26 cellular contexts compared by ENCODE assay signal in genomic region chr1:115237507-115237906, GRCh38.
A peak's percentile ranks its signal among the peaks of the same experiment; 100 is the strongest.
DNase-seq lines count a peak whose midpoint lies in the region; ATAC-seq and TF ChIP-seq lines count a peak whose summit lies in the region.
"Had no signal": no experiment of that assay in that cellular context is flagged by ENCODE, and none has a peak within 500 bp of the region (broad histone marks: within the 10 kb centered on the region; RNA-seq: fewer than 3 reads in every experiment).

No MANE protein-coding gene starts in this region.

- H4K20me1 ChIP-seq in IMR-90 (ENCODE audit: insufficient read depth, low read length): no peaks in the 10 kb centered on the region
- no peaks in the 10 kb centered on the region for H4K20me1 ChIP-seq in hepatocyte (ENCODE audit: insufficient read depth, poor library complexity, severe bottlenecking)

- dilution Hi-C loops in IMR-90 (cut with HindIII; ENCODE audit: low sequenced_read_pairs, unreplicated experiment): no loop called here

- no peak for TF ChIP-seq POLR2A in IMR-90 (IDR thresholded peaks at IDR 0.05; ENCODE audit: low read depth, low read length)

- H2BK20ac ChIP-seq in IMR-90 (ENCODE audit: low read depth, low read length): peak overlapping the region; percentile 59

- no peak overlapping the region for H2AK5ac ChIP-seq in IMR-90 (ENCODE audit: low read depth, low read length)

- H3K4ac ChIP-seq in IMR-90 (ENCODE audit: low read depth, low read length): 0 out of 2 replicates have a peak overlapping the region, but pooled peaks have one; percentile 53

- peak overlapping the region; percentile 28 for H4K91ac ChIP-seq in IMR-90 (ENCODE audit: insufficient read depth, low read depth, low read length)

- H3K9me1 ChIP-seq in IMR-90 (ENCODE audit: insufficient read depth, low read length): peaks cover 2% of the 10 kb centered on the region; the same call in 1 of the 2 replicates

- no peaks in the 10 kb centered on the region for H3K4me1 Mint-ChIP-seq in activated CD8-positive, alpha-beta T cell treated with anti-CD3 and anti-CD28 coated beads, Interleukin-2, amount 10 ng/mL, durations not matched to agents 7 days and 5 days (ENCODE audit: low read depth)
- H3K4me1 Mint-ChIP-seq: activated naive CD8-positive, alpha-beta T cell treated with anti-CD3 and anti-CD28 coated beads, Interleukin-2, amount 50 U/mL, for 24 hours; brain; CD14-positive monocyte had no signal

- H3K23ac ChIP-seq in IMR-90 (ENCODE audit: low read depth, low read length): 0 out of 2 replicates have a peak overlapping the region, but pooled peaks have one; percentile 36

- no peak for TF ChIP-seq RAD21 in IMR-90 (IDR thresholded peaks at IDR 0.05; ENCODE audit: low read length)

- H3K79me1 ChIP-seq in IMR-90 (ENCODE audit: low read depth in 1 of 2, low read length in 2 of 2): no peaks in the 10 kb centered on the region

- 0 out of 2 replicates have a peak, but pooled peaks cover 2% of the 10 kb centered on the region for H3K9me3 ChIP-seq in IMR-90 (ENCODE audit: control insufficient read depth, insufficient read depth, low read length)
- H3K9me3 ChIP-seq in hepatocyte (ENCODE audit: low read depth): no peaks in the 10 kb centered on the region
- H3K9me3 ChIP-seq: sigmoid colon, SJCRH30, stomach, tibial nerve had no signal

- intact Hi-C loops in IMR-90 (cut with micrococcal nuclease): loop anchor here (5.0 kb wide), 2 partner anchors 45 to 95 kb away; no protein-coding TSS in a partner anchor

- BruUV-seq in IMR-90 (replicated peaks; lab: Mats Ljungman, UMichigan): no TSS peak

- in situ Hi-C loops in IMR-90 (cut with MboI; ENCODE audit: low sequenced_read_pairs) (no loop called here), astrocyte of the spinal cord (cut with HindIII; ENCODE audit: low sequenced_read_pairs) (no loop called here)

- H3K27me3 Mint-ChIP-seq in activated CD8-positive, alpha-beta T cell treated with anti-CD3 and anti-CD28 coated beads, Interleukin-2, amount 10 ng/mL, durations not matched to agents 7 days and 5 days (ENCODE audit: low read depth): peaks cover 2% of the 10 kb centered on the region

- H3K4me2 ChIP-seq in IMR-90 (ENCODE audit: low read depth, low read length) (no peak overlapping the region), hepatocyte (no peak overlapping the region)

- H3K27ac Mint-ChIP-seq in activated CD8-positive, alpha-beta T cell treated with anti-CD3 and anti-CD28 coated beads, Interleukin-2, amount 10 ng/mL, durations not matched to agents 7 days and 5 days: no peak overlapping the region
- H3K27ac Mint-ChIP-seq: activated naive CD8-positive, alpha-beta T cell treated with anti-CD3 and anti-CD28 coated beads, Interleukin-2, amount 50 U/mL, for 24 hours; brain; CD14-positive monocyte had no signal

- ATAC-seq in IMR-90 (ENCODE audit: low read depth) (no peak), HG03469 (IDR thresholded peaks at IDR 0.05; ENCODE audit: unreplicated experiment) (no peak), GM21528 (IDR thresholded peaks at IDR 0.05; ENCODE audit: low FRiP score, unreplicated experiment) (no peak), GM19397 (IDR thresholded peaks at IDR 0.05; ENCODE audit: unreplicated experiment) (no peak)
- no peak for ATAC-seq in activated CD8-positive, alpha-beta T cell treated with anti-CD3 and anti-CD28 coated beads, Interleukin-2, amount 10 ng/mL, durations not matched to agents 7 days and 5 days
- ATAC-seq: activated naive CD8-positive, alpha-beta T cell treated with anti-CD3 and anti-CD28 coated beads, Interleukin-2, amount 50 U/mL, for 24 hours; esophagus mucosa; Panc1 had no signal

- 0 out of 3 replicates have a peak overlapping the region, but pooled peaks have one; percentile 28 for H2BK15ac ChIP-seq in IMR-90 (ENCODE audit: low read depth, low read length)

- CTCF ChIA-PET in IMR-90 (lab: Yijun Ruan, JAX): no interaction called here
- CTCF ChIA-PET in activated CD8-positive, alpha-beta T cell treated with anti-CD3 and anti-CD28 coated beads, Interleukin-2, amount 10 ng/mL, durations not matched to agents 7 days and 5 days (lab: Charles Lee): no interaction called here

- H3K36me3 ChIP-seq in IMR-90 (ENCODE audit: control insufficient read depth, insufficient read depth, low read length) (no peaks in the 10 kb centered on the region), hepatocyte (replicated peaks; ENCODE audit: insufficient read depth, low read depth) (no peaks in the 10 kb centered on the region)
- H3K36me3 ChIP-seq: sigmoid colon, SJCRH30, stomach, tibial nerve had no signal

- H4K8ac ChIP-seq in IMR-90 (ENCODE audit: low read depth in 2 of 2, low read length in 2 of 2): 0 out of 4 replicates have a peak overlapping the region, but pooled peaks have one; percentile 44 to 56

- no peak overlapping the region for H2AK9ac ChIP-seq in IMR-90 (replicated peaks; ENCODE audit: low read depth, low read length, poor library complexity)

- H3K4me1 ChIP-seq in IMR-90 (ENCODE audit: control insufficient read depth, insufficient read depth, low read length) (peaks cover 6% of the 10 kb centered on the region), hepatocyte (ENCODE audit: insufficient read depth) (peaks cover 4% of the 10 kb centered on the region)
- H3K4me1 ChIP-seq: SJCRH30, tibial nerve had no signal

- H2AFZ ChIP-seq in IMR-90 (replicated peaks; ENCODE audit: low read length, poor library complexity) (peak overlapping the region; percentile 43), hepatocyte (no peak overlapping the region)

- no peak overlapping the region for H3K9ac ChIP-seq in IMR-90 (ENCODE audit: low read depth, low read length)

- H3K36me3 Mint-ChIP-seq in activated CD8-positive, alpha-beta T cell treated with anti-CD3 and anti-CD28 coated beads, Interleukin-2, amount 10 ng/mL, durations not matched to agents 7 days and 5 days (ENCODE audit: low read depth): no peaks in the 10 kb centered on the region
- H3K36me3 Mint-ChIP-seq: brain, CD14-positive monocyte had no signal

- no peaks in the 10 kb centered on the region for H3K79me2 ChIP-seq in hepatocyte

- no peaks in the 10 kb centered on the region for H3K9me3 Mint-ChIP-seq in activated CD8-positive, alpha-beta T cell treated with anti-CD3 and anti-CD28 coated beads, Interleukin-2, amount 10 ng/mL, durations not matched to agents 7 days and 5 days (ENCODE audit: insufficient read depth)
- H3K9me3 Mint-ChIP-seq: activated naive CD8-positive, alpha-beta T cell treated with anti-CD3 and anti-CD28 coated beads, Interleukin-2, amount 50 U/mL, for 24 hours; brain had no signal

- H3K14ac ChIP-seq in IMR-90 (replicated peaks; ENCODE audit: low read depth, low read length): no peak overlapping the region

- no peaks in the 10 kb centered on the region for H3K9me2 ChIP-seq in hepatocyte (replicated peaks; ENCODE audit: insufficient read depth)

- DNase-seq in EL (peak; percentile 71), IMR-90 (peak; percentile 69), astrocyte of the spinal cord (ENCODE audit: low read depth, low spot score) (peak; percentile 32), hepatocyte (ENCODE audit: low spot score) (no peak)
- DNase-seq in activated CD8-positive, alpha-beta T cell treated with anti-CD3 and anti-CD28 coated beads, Interleukin-2, amount 10 ng/mL, durations not matched to agents 7 days and 5 days: no peak
- DNase-seq: activated CD4-positive, alpha-beta T cell treated with anti-CD3 and anti-CD28 coated beads for 1 hour; activated gamma-delta T cell; activated naive CD8-positive, alpha-beta T cell treated with anti-CD3 and anti-CD28 coated beads, Interleukin-2, amount 50 U/mL, for 24 hours; activated T-cell treated with anti-CD3 and anti-CD28 coated beads, Interleukin-2, amount 50 U/mL, for 1 hour; effector CD8-positive, alpha-beta T cell; kidney glomerular epithelial cell; NCI-H1436; NCI-H510A treated with DMSO at 0.1 percent for 48 hours; NK-92 treated with Interleukin-12 subunit alpha and Interleukin-12 subunit beta, amount 100 ng/mL, for 24 hours; sigmoid colon; stomach had no signal

- H3K56ac ChIP-seq in IMR-90 (ENCODE audit: extremely low read depth, insufficient read depth, low read length): no peak overlapping the region

- TF ChIP-seq CTCF in IMR-90 (conservative IDR thresholded peaks at IDR 0.05; ENCODE audit: low read depth, low read length): no peak
- TF ChIP-seq CTCF in astrocyte of the spinal cord (IDR thresholded peaks at IDR 0.05; ENCODE audit: low read depth, low read length): no peak
- TF ChIP-seq CTCF in hepatocyte (IDR thresholded peaks at IDR 0.05; ENCODE audit: poor library complexity): no peak

- H3K27me3 ChIP-seq in IMR-90 (ENCODE audit: control insufficient read depth, insufficient read depth, low read length) (no peaks in the 10 kb centered on the region), hepatocyte (no peaks in the 10 kb centered on the region)
- H3K27me3 ChIP-seq: sigmoid colon, SJCRH30, stomach, tibial nerve had no signal

- H3K4me3 ChIP-seq in IMR-90 (ENCODE audit: insufficient read depth, low read depth, low read length): no peak overlapping the region
- no peak overlapping the region for H3K4me3 ChIP-seq in astrocyte of the spinal cord (ENCODE audit: low read depth, low read length)
- no peak overlapping the region for H3K4me3 ChIP-seq in hepatocyte
- H3K4me3 ChIP-seq: sigmoid colon, SJCRH30, stomach, tibial nerve had no signal

- no peak overlapping the region; the same call in 1 of the 2 replicates for H3K27ac ChIP-seq in IMR-90 (ENCODE audit: insufficient read depth, low read length)
- H3K27ac ChIP-seq in hepatocyte: peak overlapping the region; percentile 18
- H3K27ac ChIP-seq: HL-60, sigmoid colon, SJCRH30, stomach, tibial nerve had no signal

- 87% methylated on average over 4 of the region's 5 CpGs; no CpG with 5 or more reads in 1 of the 2 experiments for WGBS in IMR-90 (ENCODE audit: extremely low coverage in 2 of 2, insufficient read length in 1 of 2), 2 experiments
- 75% methylated on average over 5 of the region's 5 CpGs for WGBS in hepatocyte (ENCODE audit: low lambda C conversion rate, missing lambda C conversion rate)

- H3K18ac ChIP-seq in IMR-90 (ENCODE audit: low read depth, low read length): peak overlapping the region; percentile 61; the same call in 1 of the 2 replicates

- no peak overlapping the region for H3K4me3 Mint-ChIP-seq in activated CD8-positive, alpha-beta T cell treated with anti-CD3 and anti-CD28 coated beads, Interleukin-2, amount 10 ng/mL, durations not matched to agents 7 days and 5 days
- H3K4me3 Mint-ChIP-seq: activated naive CD8-positive, alpha-beta T cell treated with anti-CD3 and anti-CD28 coated beads, Interleukin-2, amount 50 U/mL, for 24 hours; brain; CD14-positive monocyte had no signal

- peak overlapping the region; percentile 28 for H2BK5ac ChIP-seq in IMR-90 (ENCODE audit: low read depth, low read length, poor library complexity, severe bottlenecking)

- POLR2A ChIA-PET in IMR-90 (lab: Charles Lee; ENCODE audit: unreplicated experiment): no interaction called here
- POLR2A ChIA-PET in activated CD8-positive, alpha-beta T cell treated with anti-CD3 and anti-CD28 coated beads, Interleukin-2, amount 10 ng/mL, durations not matched to agents 7 days and 5 days (lab: Charles Lee): no interaction called here

- peak overlapping the region; percentile 61; the same call in 1 of the 2 replicates for H2BK120ac ChIP-seq in IMR-90 (ENCODE audit: low read depth, low read length)

- no peak overlapping the region for H4K5ac ChIP-seq in IMR-90 (ENCODE audit: low read depth, low read length)

TF ChIP-seq in IMR-90, 13 proteins besides CTCF, POLR2A, EP300 and RAD21:
- TF ChIP-seq MAZ (IDR thresholded peaks at IDR 0.05; ENCODE audit: borderline replicate concordance, low read depth, low read length) (no peak), FOS (IDR thresholded peaks at IDR 0.05; ENCODE audit: low read depth, low read length) (0 out of 2 replicates have a peak, but pooled peaks have one; percentile 31)
TF ChIP-seq in IMR-90: peak in this region for 1.

Comparison
In these comparisons a context has a peak if more than half of its experiments do, and no peak if none do; other contexts are left out.
1. DNase-seq: peak in EL (single experiment), IMR-90 (single experiment) and astrocyte of the spinal cord (single experiment); none in hepatocyte (single experiment) and activated CD8-positive, alpha-beta T cell treated with anti-CD3 and anti-CD28 coated beads, Interleukin-2, amount 10 ng/mL, durations not matched to agents 7 days and 5 days (single experiment).